In genomic region chr13:40063743-40064142, GRCh38 we compare ENCODE assay signal across 1 cellular context.
A peak's percentile ranks its signal among the peaks of the same experiment; 100 is the strongest.
TF ChIP-seq lines count a peak whose summit lies in the region.

No MANE protein-coding gene starts in this region.

TF ChIP-seq in HepG2, 621 proteins besides CTCF, POLR2A, EP300 and RAD21 (continued from another document):
- TF ChIP-seq ARID4A (CRISPR knock-in tag; IDR thresholded peaks at IDR 0.05; ENCODE audit: borderline replicate concordance) (no peak), ZNF329 (CRISPR knock-in tag; IDR thresholded peaks at IDR 0.05; ENCODE audit: low read depth) (no peak), TFE3 (CRISPR knock-in tag; IDR thresholded peaks at IDR 0.05) (peak; percentile 74), E2F1 (CRISPR knock-in tag; IDR thresholded peaks at IDR 0.05) (no peak), ZNF572 (CRISPR knock-in tag; IDR thresholded peaks at IDR 0.05) (peak; percentile 97; the same call in 1 of the 2 replicates), GATAD2A (CRISPR knock-in tag; IDR thresholded peaks at IDR 0.05) (peak; percentile 5; the same call in 1 of the 2 replicates), FOXA3 (CRISPR knock-in tag; IDR thresholded peaks at IDR 0.05) (peak; percentile 48; the same call in 1 of the 2 replicates), ZBTB46 (CRISPR knock-in tag; IDR thresholded peaks at IDR 0.05; ENCODE audit: borderline replicate concordance) (no peak), NR2F6 (IDR thresholded peaks at IDR 0.05) (peak; percentile 36; the same call in 1 of the 2 replicates), NR2F6 (CRISPR knock-in tag; IDR thresholded peaks at IDR 0.05) (no peak), YEATS2 (CRISPR knock-in tag; IDR thresholded peaks at IDR 0.05; ENCODE audit: borderline replicate concordance) (no peak), DNMT1 (CRISPR knock-in tag; IDR thresholded peaks at IDR 0.05) (no peak), ZNF530 (CRISPR knock-in tag; IDR thresholded peaks at IDR 0.05; ENCODE audit: low read depth) (no peak), ARNT2 (CRISPR knock-in tag; IDR thresholded peaks at IDR 0.05; ENCODE audit: low read depth) (no peak), TEF (CRISPR knock-in tag; IDR thresholded peaks at IDR 0.05) (no peak), ELF3 (CRISPR knock-in tag; IDR thresholded peaks at IDR 0.05) (no peak)
